Comparison of ENCODE assay signal across 15 cellular contexts in genomic region chr16:31186930-31187807, GRCh38. TPM values are rescaled to one million over a fixed set of nuclear protein-coding genes. Genes with fewer than 3 reads are reported as not detected.
DNase-seq lines count a peak whose midpoint lies in the region; ATAC-seq lines count a peak whose summit lies in the region.
"Had no signal": no experiment of that assay in that cellular context is flagged by ENCODE, and none has a peak within 500 bp of the region (broad histone marks: within the 10 kb centered on the region; RNA-seq: fewer than 3 reads in every experiment).

No MANE protein-coding gene starts in this region.

- H3K9me3 Mint-ChIP-seq in T-helper 2 cell treated with Interferon-gamma antibody and Interleukin-4, amounts not matched to agents 5 μg/mL and 100 μg/mL, for 36 hours: no peaks in the 10 kb centered on the region
- H3K9me3 Mint-ChIP-seq in naive thymus-derived CD4-positive, alpha-beta T cell: peaks cover 0 to 10% (median 0%) of the 10 kb centered on the region in 11 donors

- ATAC-seq in T-helper 17 cell: peak; percentile 6
- ATAC-seq in naive thymus-derived CD4-positive, alpha-beta T cell: no peak
- no peak for ATAC-seq in HG02970 (IDR thresholded peaks at IDR 0.05; ENCODE audit: low FRiP score, unreplicated experiment)

- H3K36me3 Mint-ChIP-seq in T-helper 2 cell treated with Interferon-gamma antibody and Interleukin-4, amounts not matched to agents 5 μg/mL and 100 μg/mL, for 36 hours (ENCODE audit: low read depth): peaks cover 95% of the 10 kb centered on the region
- H3K36me3 Mint-ChIP-seq in T-helper 17 cell (ENCODE audit: low read depth): peaks cover 30% of the 10 kb centered on the region
- peaks cover 47 to 92% (median 88%) of the 10 kb centered on the region in 5 donors for H3K36me3 Mint-ChIP-seq in naive thymus-derived CD4-positive, alpha-beta T cell

- no peak overlapping the region for H3K4me3 Mint-ChIP-seq in T-helper 2 cell treated with Interferon-gamma antibody and Interleukin-4, amounts not matched to agents 5 μg/mL and 100 μg/mL, for 36 hours
- H3K4me3 Mint-ChIP-seq in T-helper 17 cell: peak overlapping the region; percentile 39
- H3K4me3 Mint-ChIP-seq in naive thymus-derived CD4-positive, alpha-beta T cell: peak overlapping the region in 8 of 10 donors; percentile 27 to 92 (median 65)

- H3K27me3 Mint-ChIP-seq in T-helper 2 cell treated with Interferon-gamma antibody and Interleukin-4, amounts not matched to agents 5 μg/mL and 100 μg/mL, for 36 hours (ENCODE audit: low read depth): no peaks in the 10 kb centered on the region
- no peaks in the 10 kb centered on the region for H3K27me3 Mint-ChIP-seq in T-helper 17 cell
- no peaks in the 10 kb centered on the region for H3K27me3 Mint-ChIP-seq in naive thymus-derived CD4-positive, alpha-beta T cell

- peaks cover 47 to 63% of the 10 kb centered on the region in 2 donors for H3K4me1 ChIP-seq in naive thymus-derived CD4-positive, alpha-beta T cell (ENCODE audit: control insufficient read depth in 2 of 2, insufficient read depth in 2 of 2, low read length in 2 of 2)

- no peaks in the 10 kb centered on the region for H3K9me3 ChIP-seq in T-helper 17 cell (ENCODE audit: control insufficient read depth, low read length, poor library complexity, severe bottlenecking)
- H3K9me3 ChIP-seq in naive thymus-derived CD4-positive, alpha-beta T cell (ENCODE audit: control insufficient read depth in 2 of 3, low read length in 3 of 3): no peaks in the 10 kb centered on the region
- H3K9me3 ChIP-seq: esophagus squamous epithelium, testis had no signal

- POLR2A ChIA-PET in naive thymus-derived CD4-positive, alpha-beta T cell (lab: Charles Lee): interaction anchor here (0.7 to 3.3 kb wide), 6 partner anchors 9 to 113 kb away, joined by 3 to 19 read pairs (median 4); partner anchors contain the start of genes ZNF646 and ZNF668

- no peak for DNase-seq in T-helper 2 cell treated with Interferon-gamma antibody and Interleukin-4, amounts not matched to agents 5 μg/mL and 100 μg/mL, for 36 hours (ENCODE audit: low spot score)
- no peak for DNase-seq in T-helper 2 cell
- DNase-seq in T-helper 17 cell: no peak
- no peak for DNase-seq in naive thymus-derived CD4-positive, alpha-beta T cell
- no peak for DNase-seq in NOMO-1 treated with DMSO at 0.1 percent for 48 hours (lab: John Stamatoyannopoulos, UW; ENCODE audit: unreplicated experiment)
- DNase-seq: caudate nucleus, esophagus squamous epithelium, GOT3, NCI-H1417, NCI-H510A, testis had no signal

- intact Hi-C loops in naive thymus-derived CD4-positive, alpha-beta T cell (cut with micrococcal nuclease): loop anchor here in 1 of 2 donors (10.0 kb wide), 1 partner anchor 528 kb away; a partner anchor contains a TSS

- no peaks in the 10 kb centered on the region for H3K27me3 ChIP-seq in naive thymus-derived CD4-positive, alpha-beta T cell (ENCODE audit: control insufficient read depth in 2 of 2, insufficient read depth in 2 of 2, low read length in 2 of 2)
- H3K27me3 ChIP-seq: esophagus squamous epithelium, testis had no signal

- H3K4me3 ChIP-seq in naive thymus-derived CD4-positive, alpha-beta T cell (ENCODE audit: low read length): no peak overlapping the region
- H3K4me3 ChIP-seq: esophagus squamous epithelium, testis had no signal

- peak overlapping the region; percentile 0 for H3K27ac Mint-ChIP-seq in T-helper 2 cell treated with Interferon-gamma antibody and Interleukin-4, amounts not matched to agents 5 μg/mL and 100 μg/mL, for 36 hours
- peak overlapping the region; percentile 99 for H3K27ac Mint-ChIP-seq in T-helper 17 cell
- H3K27ac Mint-ChIP-seq in naive thymus-derived CD4-positive, alpha-beta T cell: peak overlapping the region; percentile 11 to 90 (median 71)

- H3K27ac ChIP-seq in naive thymus-derived CD4-positive, alpha-beta T cell (ENCODE audit: low read depth, low read length): no peak overlapping the region
- H3K27ac ChIP-seq: esophagus squamous epithelium, testis had no signal

- CTCF ChIA-PET in naive thymus-derived CD4-positive, alpha-beta T cell (lab: Charles Lee): interaction anchor here (0.7 kb wide), 1 partner anchor 20 kb away, joined by 3 read pairs; no protein-coding TSS in a partner anchor

- peaks cover 67% of the 10 kb centered on the region for H3K4me1 Mint-ChIP-seq in T-helper 2 cell treated with Interferon-gamma antibody and Interleukin-4, amounts not matched to agents 5 μg/mL and 100 μg/mL, for 36 hours (ENCODE audit: low read depth)
- H3K4me1 Mint-ChIP-seq in T-helper 17 cell: peaks cover 78% of the 10 kb centered on the region
- H3K4me1 Mint-ChIP-seq in naive thymus-derived CD4-positive, alpha-beta T cell: peaks cover 75 to 99% (median 95%) of the 10 kb centered on the region in 7 donors

- peaks cover 81 to 99% (median 82%) of the 10 kb centered on the region in 3 experiments for H3K36me3 ChIP-seq in naive thymus-derived CD4-positive, alpha-beta T cell (ENCODE audit: control insufficient read depth in 2 of 3, insufficient read depth in 3 of 3, low read length in 3 of 3)

RNA-seq across cellular contexts. Expression of gene FUS, which starts 7.2 kb away (rescaled TPM):
- 100 to 1,000 TPM; 910 to 947 TPM for total RNA-seq in T-helper 17 cell
- 100 to 1,000 TPM; 597 to 956 (median 714) TPM for total RNA-seq in naive thymus-derived CD4-positive, alpha-beta T cell
- polyA plus RNA-seq in naive thymus-derived CD4-positive, alpha-beta T cell: 100 to 1,000 TPM; 177 to 194 TPM

RNA-seq across cellular contexts. Expression of gene PYCARD, which starts 15.4 kb away (rescaled TPM):
- 10 to 100 TPM; 17.9 to 22.1 TPM for total RNA-seq in T-helper 17 cell
- total RNA-seq in naive thymus-derived CD4-positive, alpha-beta T cell: 10 to 100 TPM; 13.0 to 80.1 (median 21.2) TPM
- polyA plus RNA-seq in naive thymus-derived CD4-positive, alpha-beta T cell: 10 to 100 TPM; 41.0 to 44.9 TPM

RNA-seq across cellular contexts. Expression of gene TRIM72, which starts 26.8 kb away (rescaled TPM):
- under 1 TPM; 0.08 to 0.17 TPM for total RNA-seq in T-helper 17 cell
- total RNA-seq in naive thymus-derived CD4-positive, alpha-beta T cell: under 1 TPM in 1 of 5 experiments, not detected in 4; 0.24 TPM
- polyA plus RNA-seq in naive thymus-derived CD4-positive, alpha-beta T cell: not detected
- total RNA-seq: esophagus squamous epithelium, renal cortical epithelial cell had no signal

RNA-seq across cellular contexts. Expression of gene PYDC1, which starts 29.8 kb away (rescaled TPM):
- not detected for total RNA-seq in T-helper 17 cell
- total RNA-seq in naive thymus-derived CD4-positive, alpha-beta T cell: not detected
- polyA plus RNA-seq in naive thymus-derived CD4-positive, alpha-beta T cell: not detected
- total RNA-seq: esophagus squamous epithelium, HT1080, mononuclear cell, renal cortical epithelial cell, testis had no signal

RNA-seq across cellular contexts. Expression of gene PRSS36, which starts 37.3 kb away (rescaled TPM):
- total RNA-seq in T-helper 17 cell: under 1 TPM; 0.10 to 0.47 TPM
- 1 to 10 TPM in 2 of 5 experiments, under 1 TPM in 3; 0.13 to 2.9 (median 0.69) TPM for total RNA-seq in naive thymus-derived CD4-positive, alpha-beta T cell
- 1 to 10 TPM; 1.2 to 1.3 TPM for polyA plus RNA-seq in naive thymus-derived CD4-positive, alpha-beta T cell

Comparison
In these comparisons a context has a peak if more than half of its experiments do, and no peak if none do; other contexts are left out.
1. H3K27ac Mint-ChIP-seq: peak in every context shown above with its lines; median percentile 99 in T-helper 17 cell; 71 in naive thymus-derived CD4-positive, alpha-beta T cell; 0 in T-helper 2 cell treated with Interferon-gamma antibody and Interleukin-4, amounts not matched to agents 5 μg/mL and 100 μg/mL, for 36 hours.